In the genomic region with DNA sequence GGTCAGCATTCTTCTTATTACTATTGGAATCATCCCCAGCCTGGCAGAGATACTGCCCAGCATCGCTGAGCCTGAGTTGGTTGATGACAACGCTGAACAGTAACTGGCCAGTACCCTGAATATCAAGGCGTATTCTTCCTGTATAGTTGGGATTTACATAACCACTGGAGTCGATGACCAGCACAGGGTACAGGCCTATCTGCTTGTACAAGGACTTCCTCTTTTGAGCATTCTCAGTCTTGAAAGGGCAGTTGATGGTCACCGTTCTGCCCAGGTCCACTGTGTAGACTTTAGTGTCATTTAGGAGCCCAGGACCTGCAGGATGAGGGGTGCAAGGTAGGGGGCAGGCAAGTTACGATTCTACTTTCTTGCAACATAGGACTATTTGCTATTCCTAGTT, we compare ENCODE assay signal across 1 cellular context.
TF ChIP-seq lines count a peak whose summit lies in the region.

No MANE protein-coding gene starts in this region.

TF ChIP-seq in IMR-90, 13 proteins besides CTCF, POLR2A, EP300 and RAD21 (continued from another document):
- TF ChIP-seq, protein P1, sequence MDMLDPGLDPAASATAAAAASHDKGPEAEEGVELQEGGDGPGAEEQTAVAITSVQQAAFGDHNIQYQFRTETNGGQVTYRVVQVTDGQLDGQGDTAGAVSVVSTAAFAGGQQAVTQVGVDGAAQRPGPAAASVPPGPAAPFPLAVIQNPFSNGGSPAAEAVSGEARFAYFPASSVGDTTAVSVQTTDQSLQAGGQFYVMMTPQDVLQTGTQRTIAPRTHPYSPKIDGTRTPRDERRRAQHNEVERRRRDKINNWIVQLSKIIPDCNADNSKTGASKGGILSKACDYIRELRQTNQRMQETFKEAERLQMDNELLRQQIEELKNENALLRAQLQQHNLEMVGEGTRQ (IDR thresholded peaks at IDR 0.05; ENCODE audit: low read depth, low read length): no peak
- TF ChIP-seq MAFK (IDR thresholded peaks at IDR 0.05; ENCODE audit: low read depth, low read length) (no peak), FOS (IDR thresholded peaks at IDR 0.05; ENCODE audit: low read depth, low read length) (no peak), RCOR1 (IDR thresholded peaks at IDR 0.05; ENCODE audit: insufficient replicate concordance, low read length) (no peak), RFX5 (IDR thresholded peaks at IDR 0.05; ENCODE audit: low read depth, low read length) (no peak), CEBPB (IDR thresholded peaks at IDR 0.05; ENCODE audit: low read depth, low read length) (no peak), BHLHE40 (IDR thresholded peaks at IDR 0.05; ENCODE audit: low read depth, low read length) (no peak), CHD1 (IDR thresholded peaks at IDR 0.05; ENCODE audit: low read depth, low read length) (no peak), SMC3 (IDR thresholded peaks at IDR 0.05; ENCODE audit: low read depth, low read length) (no peak), MAZ (IDR thresholded peaks at IDR 0.05; ENCODE audit: borderline replicate concordance, low read depth, low read length) (no peak)
- TF ChIP-seq, protein P2, sequence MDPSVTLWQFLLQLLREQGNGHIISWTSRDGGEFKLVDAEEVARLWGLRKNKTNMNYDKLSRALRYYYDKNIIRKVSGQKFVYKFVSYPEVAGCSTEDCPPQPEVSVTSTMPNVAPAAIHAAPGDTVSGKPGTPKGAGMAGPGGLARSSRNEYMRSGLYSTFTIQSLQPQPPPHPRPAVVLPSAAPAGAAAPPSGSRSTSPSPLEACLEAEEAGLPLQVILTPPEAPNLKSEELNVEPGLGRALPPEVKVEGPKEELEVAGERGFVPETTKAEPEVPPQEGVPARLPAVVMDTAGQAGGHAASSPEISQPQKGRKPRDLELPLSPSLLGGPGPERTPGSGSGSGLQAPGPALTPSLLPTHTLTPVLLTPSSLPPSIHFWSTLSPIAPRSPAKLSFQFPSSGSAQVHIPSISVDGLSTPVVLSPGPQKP (IDR thresholded peaks at IDR 0.05; ENCODE audit: borderline replicate concordance, low read depth, low read length): no peak
